Comparison of ENCODE assay signal across 1 cellular context in genomic region chr12:12474471-12474928, GRCh38.
A peak's percentile ranks its signal among the peaks of the same experiment; 100 is the strongest.
TF ChIP-seq lines count a peak whose summit lies in the region.

No MANE protein-coding gene starts in this region.

TF ChIP-seq in GM12878, 131 proteins besides CTCF, POLR2A, EP300 and RAD21 (continued from another document):
- TF ChIP-seq MTA3 (IDR thresholded peaks at IDR 0.05; ENCODE audit: borderline replicate concordance, low read length), result peak; percentile 70; the same call in 1 of the 2 replicates
TF ChIP-seq in GM12878: peak in this region for 2.
